ENCODE assay signal across 13 cellular contexts in genomic region chr5:128536229-128536860, GRCh38. TPM values are rescaled to one million over a fixed set of nuclear protein-coding genes. Genes with fewer than 3 reads are reported as not detected.
A peak's percentile ranks its signal among the peaks of the same experiment; 100 is the strongest.
DNase-seq lines count a peak whose midpoint lies in the region; ATAC-seq and TF ChIP-seq lines count a peak whose summit lies in the region.
"Had no signal": no experiment of that assay in that cellular context is flagged by ENCODE, and none has a peak within 500 bp of the region (broad histone marks: within the 10 kb centered on the region; RNA-seq: fewer than 3 reads in every experiment).

No MANE protein-coding gene starts in this region.

- ATAC-seq in left ventricle myocardium superior (peak; percentile 10), left colon (no peak), HG02885 (IDR thresholded peaks at IDR 0.05; ENCODE audit: poor library complexity, unreplicated experiment) (no peak)

- H3K4me3 ChIP-seq in H7 (ENCODE audit: insufficient read depth, low read depth, low read length) = peak overlapping the region; percentile 71

- H3K36me3 Mint-ChIP-seq in progenitor cell of endocrine pancreas (ENCODE audit: insufficient read depth) = no peaks in the 10 kb centered on the region

- H3K36me3 ChIP-seq in H7 (replicated peaks; ENCODE audit: control insufficient read depth, insufficient read depth, low read length) = no peaks in the 10 kb centered on the region
- H3K36me3 ChIP-seq: right lobe of liver had no signal

- H3K27ac Mint-ChIP-seq in progenitor cell of endocrine pancreas = no peak overlapping the region

- H3K4me3 Mint-ChIP-seq in progenitor cell of endocrine pancreas (ENCODE audit: low read depth) = peak overlapping the region; percentile 81

- no peak for TF ChIP-seq CTCF in progenitor cell of endocrine pancreas (IDR thresholded peaks at IDR 0.05; ENCODE audit: unreplicated experiment)

- H3K27me3 Mint-ChIP-seq in progenitor cell of endocrine pancreas = peaks cover 36% of the 10 kb centered on the region

- H3K4me1 Mint-ChIP-seq in progenitor cell of endocrine pancreas (ENCODE audit: low read depth) = peaks cover 6% of the 10 kb centered on the region

- intact Hi-C loops in left ventricle myocardium superior (cut with micrococcal nuclease) = no loop called here
- intact Hi-C loops in left colon (cut with DNase I, micrococcal nuclease) = no loop called here

- no peaks in the 10 kb centered on the region for H3K9me3 Mint-ChIP-seq in progenitor cell of endocrine pancreas (ENCODE audit: low read depth)

- DNase-seq in H7 (peak; percentile 12), amniotic epithelial cell (ENCODE audit: low read depth) (peak; percentile 52), left ventricle myocardium superior (peak; percentile 28), progenitor cell of endocrine pancreas (ENCODE audit: low spot score, unreplicated experiment) (no peak), left colon (no peak), superior temporal gyrus (ENCODE audit: extremely low spot score) (no peak), RKO (ENCODE audit: low spot score) (no peak)
- DNase-seq: activated CD8-positive, alpha-beta memory T cell treated with anti-CD3 and anti-CD28 coated beads for 24 hours; NCI-H2171 treated with DMSO at 0.1 percent for 48 hours; stimulated activated CD8-positive, alpha-beta memory T cell treated with anti-CD3 and anti-CD28 coated beads, Interleukin-4, amount 100 ng/mL, for 48 hours had no signal

- peaks cover 33% of the 10 kb centered on the region for H3K27me3 ChIP-seq in H7 (ENCODE audit: control insufficient read depth, insufficient read depth, low read length)

RNA-seq across cellular contexts. Expression of gene FBN2, which starts 1.7 kb away (rescaled TPM):
- total RNA-seq in H7 (2014; rRNA removed; shearing (Covaris generic)) = 22.6 and 29.2 TPM in 2 replicates
- total RNA-seq in left ventricle myocardium superior = 10.0 TPM
- 6.6 and 16.3 TPM in 2 replicates for total RNA-seq in progenitor cell of endocrine pancreas
- total RNA-seq in left colon = 1 to 10 TPM; 1.9 to 2.0 TPM
- total RNA-seq: HepG2 had no signal

Comparison
In these comparisons a context has a peak if more than half of its experiments do, and no peak if none do; other contexts are left out.
1. DNase-seq: peak in H7 (single experiment), amniotic epithelial cell (single experiment) and left ventricle myocardium superior (single experiment); none in progenitor cell of endocrine pancreas (single experiment), left colon (0 of 2), superior temporal gyrus (single experiment) and RKO (single experiment).